ENCODE assay signal across 26 cellular contexts in the genomic region with DNA sequence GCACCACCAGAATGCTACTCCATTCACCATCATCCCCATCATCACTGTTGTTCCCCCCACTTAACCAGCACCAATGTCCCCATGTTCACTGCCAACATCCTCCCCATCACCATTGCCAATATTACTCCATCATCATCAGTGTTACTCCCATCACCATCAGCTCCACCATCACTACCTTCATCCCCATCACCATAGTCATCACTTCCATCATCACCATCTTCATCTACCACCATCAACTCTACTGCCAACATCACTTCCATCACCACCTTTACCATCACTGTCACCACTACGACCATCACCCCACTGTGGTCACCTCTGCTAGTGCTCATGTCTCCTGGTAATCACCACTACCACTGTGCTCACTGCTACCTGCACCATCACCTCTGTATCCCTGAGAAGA. TPM values are rescaled to one million over a fixed set of nuclear protein-coding genes. Genes with fewer than 3 reads are reported as not detected.
DNase-seq lines count a peak whose midpoint lies in the region; ATAC-seq, FAIRE-seq and TF ChIP-seq lines count a peak whose summit lies in the region.
"Had no signal": no experiment of that assay in that cellular context is flagged by ENCODE, and none has a peak within 500 bp of the region (broad histone marks: within the 10 kb centered on the region; RNA-seq: fewer than 3 reads in every experiment).

No MANE protein-coding gene starts in this region.

- H3K4me2 ChIP-seq in K562 (ENCODE audit: insufficient read depth, low read length), result no peak overlapping the region
- H3K4me2 ChIP-seq: A549; BLaER1 treated with 17β-estradiol and CSF1 and Interleukin-3, amounts not matched to agents 10 nM and 100 nM had no signal

- no peak overlapping the region for H3K4me3 Mint-ChIP-seq in neural crest cell
- H3K4me3 Mint-ChIP-seq: B cell; CD4-positive, alpha-beta T cell; CD8-positive, alpha-beta T cell had no signal

- H3K36me3 Mint-ChIP-seq in neural crest cell (ENCODE audit: low read depth), result no peaks in the 10 kb centered on the region
- no peaks in the 10 kb centered on the region for H3K36me3 Mint-ChIP-seq in activated naive CD4-positive, alpha-beta T cell treated with anti-CD3 and anti-CD28 coated beads, Interleukin-2, amount 50 U/mL, for 72 hours
- H3K36me3 Mint-ChIP-seq: CD8-positive, alpha-beta T cell had no signal

- TF ChIP-seq EP300 in K562 (IDR thresholded peaks at IDR 0.05; ENCODE audit: low read length), result no peak

- H3K27ac Mint-ChIP-seq in neural crest cell (ENCODE audit: unreplicated experiment), result peak overlapping the region; percentile 20
- no peak overlapping the region for H3K27ac Mint-ChIP-seq in activated naive CD4-positive, alpha-beta T cell treated with anti-CD3 and anti-CD28 coated beads, Interleukin-2, amount 50 U/mL, for 72 hours
- H3K27ac Mint-ChIP-seq: B cell; CD4-positive, alpha-beta T cell; CD8-positive, alpha-beta T cell had no signal

- H3K27ac ChIP-seq in HEK293 (ENCODE audit: extremely low read depth, low read depth, low read length), result no peak overlapping the region
- no peak overlapping the region for H3K27ac ChIP-seq in K562 (ENCODE audit: extremely low read depth, low read depth, low read length)
- no peak overlapping the region for H3K27ac ChIP-seq in foreskin keratinocyte
- H3K27ac ChIP-seq: A549; BLaER1 treated with 17β-estradiol and CSF1 and Interleukin-3, amounts not matched to agents 10 nM and 100 nM; C4-2B had no signal

- H3K27me3 ChIP-seq in K562 (ENCODE audit: control insufficient read depth in 2 of 2, insufficient read depth in 2 of 2, low read length in 2 of 2) (peaks cover 0 to 17% of the 10 kb centered on the region in 2 experiments; a peak in 2 of 5 replicates), bronchial epithelial cell (ENCODE audit: control insufficient read depth, insufficient read depth, low read length) (peaks cover 23% of the 10 kb centered on the region), foreskin keratinocyte (peaks cover 21% of the 10 kb centered on the region)

- H3K36me3 ChIP-seq in HEK293 (ENCODE audit: control insufficient read depth in 2 of 2, insufficient read depth in 1 of 2, low read length in 2 of 2) (no peaks in the 10 kb centered on the region), K562 (ENCODE audit: control insufficient read depth, insufficient read depth, low read length) (no peaks in the 10 kb centered on the region), bronchial epithelial cell (ENCODE audit: control insufficient read depth, insufficient read depth, low read length) (no peaks in the 10 kb centered on the region)
- H3K36me3 ChIP-seq: BLaER1 treated with 17β-estradiol and CSF1 and Interleukin-3, amounts not matched to agents 10 nM and 100 nM had no signal

- no peaks in the 10 kb centered on the region for H3K9me3 Mint-ChIP-seq in neural crest cell
- peaks cover 0 to 5% of the 10 kb centered on the region in 2 donors for H3K9me3 Mint-ChIP-seq in activated naive CD4-positive, alpha-beta T cell treated with anti-CD3 and anti-CD28 coated beads, Interleukin-2, amount 50 U/mL, for 72 hours
- H3K9me3 Mint-ChIP-seq: CD4-positive, alpha-beta T cell; CD8-positive, alpha-beta T cell had no signal

- H3K27me3 Mint-ChIP-seq in neural crest cell (ENCODE audit: low read depth), result no peaks in the 10 kb centered on the region
- H3K27me3 Mint-ChIP-seq: CD4-positive, alpha-beta T cell had no signal

- intact Hi-C loops in K562 (cut with micrococcal nuclease), result no loop called here

- POLR2A ChIA-PET in HEK293 (lab: Yijun Ruan, JAX) (no interaction called here), K562 (lab: Yijun Ruan, JAX) (no interaction called here)

- whole genome bisulfite sequencing in K562 (ENCODE audit: insufficient coverage, low coverage, missing lambda C conversion rate), result 0% methylated on average over 1 of the region's 1 CpG

- FAIRE-seq in K562 (lab: Jason Lieb, UNC) (no peak), bronchial epithelial cell (lab: Jason Lieb, UNC) (peak; percentile 93)
- FAIRE-seq: A549, GM12878, GM12892, GM18507 had no signal

- in situ Hi-C loops in K562 (cut with MboI), result no loop called here

- no peak for TF ChIP-seq POLR2A in K562 (conservative IDR thresholded peaks at IDR 0.05)

- H3K4me1 ChIP-seq in HEK293 (ENCODE audit: control insufficient read depth, insufficient read depth, low read length) (no peaks in the 10 kb centered on the region), K562 (replicated peaks in 1 of 2; ENCODE audit: control insufficient read depth in 2 of 2, insufficient read depth in 2 of 2, low read length in 2 of 2) (no peaks in the 10 kb centered on the region; a peak in 1 of 5 replicates), foreskin keratinocyte (no peaks in the 10 kb centered on the region)
- H3K4me1 ChIP-seq: A549 had no signal

- ATAC-seq in K562, result no peak
- ATAC-seq in GM19455 (IDR thresholded peaks at IDR 0.05; ENCODE audit: unreplicated experiment), result no peak
- ATAC-seq in foreskin keratinocyte, result no peak
- ATAC-seq in activated naive CD4-positive, alpha-beta T cell treated with anti-CD3 and anti-CD28 coated beads, Interleukin-2, amount 50 U/mL, for 72 hours, result no peak
- ATAC-seq: A549; CD8-positive, alpha-beta T cell; GM12878 had no signal

- H3K4me3 ChIP-seq in HEK293 (ENCODE audit: low read depth, low read length) (no peak overlapping the region), K562 (no peak overlapping the region), bronchial epithelial cell (ENCODE audit: low read depth, low read length) (no peak overlapping the region)
- H3K4me3 ChIP-seq: A549; BLaER1 treated with 17β-estradiol and CSF1 and Interleukin-3, amounts not matched to agents 10 nM and 100 nM; GM12878 had no signal

- no TSS peak for BruUV-seq in K562 (replicated peaks; lab: Mats Ljungman, UMichigan)

- H2AFZ ChIP-seq in K562 (ENCODE audit: low read depth, low read length), result no peak overlapping the region

- H3K9me3 ChIP-seq in HEK293 (ENCODE audit: control insufficient read depth, insufficient read depth, low read depth, low read length) (no peaks in the 10 kb centered on the region), K562 (replicated peaks; ENCODE audit: control insufficient read depth, insufficient read depth, low read depth, low read length) (no peaks in the 10 kb centered on the region)
- H3K9me3 ChIP-seq: A549; BLaER1 treated with 17β-estradiol and CSF1 and Interleukin-3, amounts not matched to agents 10 nM and 100 nM had no signal

- H4K20me1 ChIP-seq in K562 (replicated peaks; ENCODE audit: control insufficient read depth, insufficient read depth, low read length), result peaks cover 5% of the 10 kb centered on the region; the same call in 1 of the 2 replicates

- no peak for TF ChIP-seq RAD21 in K562 (CRISPR knock-in tag; conservative IDR thresholded peaks at IDR 0.05 in 1 of 2, IDR thresholded peaks at IDR 0.05 in 1 of 2)

- CTCF ChIA-PET in HEK293 (lab: Yijun Ruan, JAX), result no interaction called here
- CTCF ChIA-PET in K562 (lab: Yijun Ruan, JAX; ENCODE audit: low intra/inter-chr PET ratio), result no interaction called here

- no peaks in the 10 kb centered on the region for H3K9me1 ChIP-seq in K562 (ENCODE audit: control insufficient read depth, insufficient read depth, low read length)

- TF ChIP-seq CTCF in HEK293 (tag by site-specific recombination; IDR thresholded peaks at IDR 0.05) (no peak), K562 (IDR thresholded peaks at IDR 0.05 in 2 of 3, conservative IDR thresholded peaks at IDR 0.05 in 1 of 3; ENCODE audit: insufficient read depth in 2 of 3, low read depth in 1 of 3, low read length in 3 of 3) (no peak), bronchial epithelial cell (IDR thresholded peaks at IDR 0.05; ENCODE audit: insufficient read depth, low read length, severe bottlenecking) (no peak), neural crest cell (conservative IDR thresholded peaks at IDR 0.05) (no peak), foreskin keratinocyte (conservative IDR thresholded peaks at IDR 0.05) (no peak)

- no peaks in the 10 kb centered on the region for H3K79me2 ChIP-seq in K562 (ENCODE audit: control insufficient read depth, insufficient read depth, low read length)

- H3K4me1 Mint-ChIP-seq in neural crest cell, result peaks cover 5% of the 10 kb centered on the region
- H3K4me1 Mint-ChIP-seq: B cell had no signal

- no peak for DNase-seq in K562 (ENCODE audit: extremely low read depth in 1 of 4, low spot score in 3 of 4)
- no peak for DNase-seq in bronchial epithelial cell (ENCODE audit: low read depth)
- DNase-seq in neural crest cell (ENCODE audit: low read depth, low spot score), result no peak
- no peak for DNase-seq in 8988T
- DNase-seq in foreskin keratinocyte, result no peak
- no peak for DNase-seq in activated naive CD4-positive, alpha-beta T cell treated with anti-CD3 and anti-CD28 coated beads, Interleukin-2, amount 50 U/mL, for 72 hours (ENCODE audit: low spot score in 2 of 2)
- DNase-seq: AML-193; CD4-positive, alpha-beta T cell; CD8-positive, alpha-beta T cell; COR-L47; DMS 273 treated with DMSO at 0.1 percent for 48 hours; DMS153; DMS53; DMS79; DND-41; EL; GDM1 had no signal

- H3K9ac ChIP-seq in K562 (ENCODE audit: insufficient read depth in 1 of 2, low read depth in 2 of 2, low read length in 2 of 2), result no peak overlapping the region
- H3K9ac ChIP-seq: BLaER1 treated with 17β-estradiol and CSF1 and Interleukin-3, amounts not matched to agents 10 nM and 100 nM had no signal

RNA-seq across cellular contexts. Expression of a gene that starts 47.2 kb away (rescaled TPM):
- total RNA-seq in K562 (2011; cell fraction: chromatin; rRNA removed; ENCODE audit: low replicate concordance), result 7.7 and 30.8 TPM in 2 replicates
- 50.7 and 57.4 TPM in 2 replicates for total RNA-seq in K562 (2011; cell fraction: nucleolus; rRNA removed)
- 23.5 and 25.0 TPM in 2 replicates for total RNA-seq in K562 (2011; cell fraction: nucleoplasm; rRNA removed)
- total RNA-seq in K562 (2014; rRNA removed) (26.9 and 31.3 TPM in 2 replicates), K562 (2014; rRNA removed; fragmentation: Illumina TruSeq; extraction: Trizol) (4.0 and 5.9 TPM in 2 replicates), K562 (2015; rRNA removed; fragmentation: Illumina TruSeq; extraction: Trizol) (14.1 and 14.4 TPM in 2 replicates), K562 (2021) (22.5 and 24.8 TPM in 2 replicates), bronchial epithelial cell (19.7 and 22.8 TPM in 2 replicates), neural crest cell (37.8 and 39.2 TPM in 2 replicates), foreskin keratinocyte (34.7 and 35.6 TPM in 2 replicates)
- polyA plus RNA-seq in K562 (2011; rRNA removed) (8.3 and 13.0 TPM in 2 replicates), K562 (2014; fragmentation: Illumina TruSeq; extraction: Trizol) (16.3 and 16.5 TPM in 2 replicates), K562 (2014; fragmentation: Nextera tagmentation; extraction: Ambion mirVana) (1 to 10 TPM; 1.6 to 2.7 TPM), K562 (2014; rRNA removed) (17.1 and 17.3 TPM in 2 replicates), foreskin keratinocyte (38.3 and 38.9 TPM in 2 replicates)
- 15.9 and 36.8 TPM in 2 replicates for polyA plus RNA-seq in K562 (2011; cell fraction: cytosol; rRNA removed)
- polyA plus RNA-seq in K562 (2011; cell fraction: nucleus; rRNA removed), result 16.0 and 23.4 TPM in 2 replicates
- polyA plus RNA-seq in K562 (2012), result 14.7 and 19.4 TPM in 2 replicates
- 5.6 and 7.9 TPM in 2 replicates for polyA minus RNA-seq in K562 (2011; rRNA and poly(A)+ RNA removed)
- polyA minus RNA-seq in K562 (2011; cell fraction: cytosol; rRNA and poly(A)+ RNA removed), result 11.5 and 13.2 TPM in 2 replicates
- polyA minus RNA-seq in K562 (2011; cell fraction: nucleus; rRNA and poly(A)+ RNA removed), result 14.7 and 15.9 TPM in 2 replicates
- 10 to 100 TPM; 10.9 to 15.1 TPM for total RNA-seq in activated naive CD4-positive, alpha-beta T cell treated with anti-CD3 and anti-CD28 coated beads, Interleukin-2, amount 50 U/mL, for 72 hours

RNA-seq across cellular contexts. Expression of a gene that starts 55.8 kb away (rescaled TPM):
- total RNA-seq in K562 (2011; cell fraction: chromatin; rRNA removed; ENCODE audit: low replicate concordance), result 5.4 and 28.5 TPM in 2 replicates
- total RNA-seq in K562 (2011; cell fraction: nucleolus; rRNA removed), result 35.3 and 36.0 TPM in 2 replicates
- total RNA-seq in K562 (2011; cell fraction: nucleoplasm; rRNA removed), result 16.8 and 20.9 TPM in 2 replicates
- total RNA-seq in K562 (2014; rRNA removed), result 13.8 and 18.8 TPM in 2 replicates
- 5.1 and 8.9 TPM in 2 replicates for total RNA-seq in K562 (2014; rRNA removed; fragmentation: Illumina TruSeq; extraction: Trizol)
- 9.4 and 10.0 TPM in 2 replicates for total RNA-seq in K562 (2015; rRNA removed; fragmentation: Illumina TruSeq; extraction: Trizol)
- 13.6 and 15.1 TPM in 2 replicates for total RNA-seq in K562 (2021)
- 12.3 and 15.3 TPM in 2 replicates for polyA plus RNA-seq in K562 (2011; rRNA removed)
- polyA plus RNA-seq in K562 (2011; cell fraction: cytosol; rRNA removed), result 21.5 and 40.7 TPM in 2 replicates
- 15.0 and 24.7 TPM in 2 replicates for polyA plus RNA-seq in K562 (2011; cell fraction: nucleus; rRNA removed)
- polyA plus RNA-seq in K562 (2012), result 14.0 and 15.3 TPM in 2 replicates
- polyA plus RNA-seq in K562 (2014; fragmentation: Illumina TruSeq; extraction: Trizol), result 6.4 and 10.0 TPM in 2 replicates
- 1 to 10 TPM; 4.2 to 9.1 TPM for polyA plus RNA-seq in K562 (2014; fragmentation: Nextera tagmentation; extraction: Ambion mirVana)
- polyA plus RNA-seq in K562 (2014; rRNA removed), result 13.6 and 16.6 TPM in 2 replicates
- 4.6 and 8.9 TPM in 2 replicates for polyA minus RNA-seq in K562 (2011; rRNA and poly(A)+ RNA removed)
- polyA minus RNA-seq in K562 (2011; cell fraction: cytosol; rRNA and poly(A)+ RNA removed), result 6.6 and 8.0 TPM in 2 replicates
- 7.5 and 8.1 TPM in 2 replicates for polyA minus RNA-seq in K562 (2011; cell fraction: nucleus; rRNA and poly(A)+ RNA removed)
- total RNA-seq in bronchial epithelial cell, result 18.9 and 22.1 TPM in 2 replicates
- total RNA-seq in neural crest cell, result 11.7 and 12.8 TPM in 2 replicates
- 18.6 and 19.8 TPM in 2 replicates for total RNA-seq in foreskin keratinocyte
- 26.0 and 27.3 TPM in 2 replicates for polyA plus RNA-seq in foreskin keratinocyte
- total RNA-seq in activated naive CD4-positive, alpha-beta T cell treated with anti-CD3 and anti-CD28 coated beads, Interleukin-2, amount 50 U/mL, for 72 hours, result 10 to 100 TPM; 18.1 to 34.3 TPM

RNA-seq across cellular contexts. Expression of a gene that starts 55.9 kb away (rescaled TPM):
- 31.9 and 82.5 TPM in 2 replicates for total RNA-seq in K562 (2011; cell fraction: chromatin; rRNA removed; ENCODE audit: low replicate concordance)
- total RNA-seq in K562 (2011; cell fraction: nucleolus; rRNA removed), result 54.7 and 55.0 TPM in 2 replicates
- 34.4 and 38.9 TPM in 2 replicates for total RNA-seq in K562 (2011; cell fraction: nucleoplasm; rRNA removed)
- total RNA-seq in K562 (2014; rRNA removed) (23.1 and 35.9 TPM in 2 replicates), K562 (2014; rRNA removed; fragmentation: Illumina TruSeq; extraction: Trizol) (14.9 and 17.4 TPM in 2 replicates), K562 (2015; rRNA removed; fragmentation: Illumina TruSeq; extraction: Trizol) (18.1 and 23.1 TPM in 2 replicates), K562 (2021) (17.6 and 25.4 TPM in 2 replicates), bronchial epithelial cell (11.0 and 17.1 TPM in 2 replicates), neural crest cell (29.7 and 30.6 TPM in 2 replicates), foreskin keratinocyte (19.4 and 23.9 TPM in 2 replicates)
- polyA plus RNA-seq in K562 (2011; rRNA removed) (40.4 and 47.7 TPM in 2 replicates), K562 (2014; fragmentation: Illumina TruSeq; extraction: Trizol) (23.2 and 24.4 TPM in 2 replicates), K562 (2014; fragmentation: Nextera tagmentation; extraction: Ambion mirVana) (10 to 100 TPM; 27.5 to 40.4 TPM), K562 (2014; rRNA removed) (26.0 and 33.8 TPM in 2 replicates), foreskin keratinocyte (18.9 and 22.2 TPM in 2 replicates)
- polyA plus RNA-seq in K562 (2011; cell fraction: cytosol; rRNA removed), result 43.2 and 60.1 TPM in 2 replicates
- 134 and 144 TPM in 2 replicates for polyA plus RNA-seq in K562 (2011; cell fraction: nucleus; rRNA removed)
- polyA plus RNA-seq in K562 (2012), result 21.5 and 25.0 TPM in 2 replicates
- polyA minus RNA-seq in K562 (2011; rRNA and poly(A)+ RNA removed), result 26.6 and 39.0 TPM in 2 replicates
- polyA minus RNA-seq in K562 (2011; cell fraction: cytosol; rRNA and poly(A)+ RNA removed), result 14.7 and 14.8 TPM in 2 replicates
- 22.8 and 39.8 TPM in 2 replicates for polyA minus RNA-seq in K562 (2011; cell fraction: nucleus; rRNA and poly(A)+ RNA removed)
- 10 to 100 TPM; 42.3 to 50.7 TPM for total RNA-seq in activated naive CD4-positive, alpha-beta T cell treated with anti-CD3 and anti-CD28 coated beads, Interleukin-2, amount 50 U/mL, for 72 hours
